ENCODE assay signal across 16 cellular contexts in genomic region chr3:5212625-5213573, GRCh38. TPM values are rescaled to one million over a fixed set of nuclear protein-coding genes. Genes with fewer than 3 reads are reported as not detected.
DNase-seq lines count a peak whose midpoint lies in the region; ATAC-seq and TF ChIP-seq lines count a peak whose summit lies in the region.
"Had no signal": no experiment of that assay in that cellular context is flagged by ENCODE, and none has a peak within 500 bp of the region (broad histone marks: within the 10 kb centered on the region; RNA-seq: fewer than 3 reads in every experiment).

No MANE protein-coding gene starts in this region.

- no peaks in the 10 kb centered on the region for H3K27me3 Mint-ChIP-seq in activated naive CD4-positive, alpha-beta T cell treated with anti-CD3 and anti-CD28 coated beads for 36 hours (ENCODE audit: low read depth)
- no peaks in the 10 kb centered on the region for H3K27me3 Mint-ChIP-seq in stimulated activated naive CD8-positive, alpha-beta T cell treated with anti-CD3 and anti-CD28 coated beads, Interleukin-15, Interleukin-2, amounts not matched to agents 100 ng/mL and 50 ng/mL, for 24 hours

- ATAC-seq in PC-3, result peak; percentile 44; the same call in 1 of the 2 replicates
- ATAC-seq in esophagus mucosa, result peak; percentile 65
- ATAC-seq in GM19035 (IDR thresholded peaks at IDR 0.05; ENCODE audit: unreplicated experiment), result no peak
- ATAC-seq: body of pancreas had no signal

- H3K9me3 ChIP-seq in PC-3 (ENCODE audit: low read length), result no peaks in the 10 kb centered on the region
- H3K9me3 ChIP-seq: body of pancreas, gastrocnemius medialis, thoracic aorta had no signal

- no peaks in the 10 kb centered on the region for H3K9me2 ChIP-seq in PC-3 (replicated peaks; ENCODE audit: low read length)

- peaks cover 85% of the 10 kb centered on the region for H3K36me3 Mint-ChIP-seq in activated naive CD4-positive, alpha-beta T cell treated with anti-CD3 and anti-CD28 coated beads for 36 hours (ENCODE audit: low read depth)
- H3K36me3 Mint-ChIP-seq in stimulated activated naive CD8-positive, alpha-beta T cell treated with anti-CD3 and anti-CD28 coated beads, Interleukin-15, Interleukin-2, amounts not matched to agents 100 ng/mL and 50 ng/mL, for 24 hours (ENCODE audit: low read depth), result peaks cover 94% of the 10 kb centered on the region

- H3K4me1 Mint-ChIP-seq in activated naive CD4-positive, alpha-beta T cell treated with anti-CD3 and anti-CD28 coated beads for 36 hours (ENCODE audit: low read depth), result peaks cover 4% of the 10 kb centered on the region
- peaks cover 14% of the 10 kb centered on the region for H3K4me1 Mint-ChIP-seq in stimulated activated naive CD8-positive, alpha-beta T cell treated with anti-CD3 and anti-CD28 coated beads, Interleukin-15, Interleukin-2, amounts not matched to agents 100 ng/mL and 50 ng/mL, for 24 hours (ENCODE audit: low read depth)

- H3K4me1 ChIP-seq in PC-3 (ENCODE audit: insufficient read depth, low read length), result peaks cover 9% of the 10 kb centered on the region; the same call in 1 of the 2 replicates
- H3K4me1 ChIP-seq: body of pancreas, gastrocnemius medialis had no signal

- no peak overlapping the region for H3K9ac ChIP-seq in PC-3 (ENCODE audit: low read length)

- BruUV-seq in PC-3 (replicated peaks; lab: Mats Ljungman, UMichigan), result no TSS peak

- in situ Hi-C loops in KBM-7 (cut with MboI; ENCODE audit: low pct_unique_long_range_greater_than_20kb, low sequenced_read_pairs), result no loop called here

- H3K27ac ChIP-seq in PC-3 (ENCODE audit: low read length), result no peak overlapping the region
- H3K27ac ChIP-seq: body of pancreas, gastrocnemius medialis, thoracic aorta had no signal

- no peaks in the 10 kb centered on the region for H3K9me3 Mint-ChIP-seq in activated naive CD4-positive, alpha-beta T cell treated with anti-CD3 and anti-CD28 coated beads for 36 hours
- H3K9me3 Mint-ChIP-seq in stimulated activated naive CD8-positive, alpha-beta T cell treated with anti-CD3 and anti-CD28 coated beads, Interleukin-15, Interleukin-2, amounts not matched to agents 100 ng/mL and 50 ng/mL, for 24 hours, result no peaks in the 10 kb centered on the region
- H3K9me3 Mint-ChIP-seq: activated T-cell treated with anti-CD3 and anti-CD28 coated beads, Interleukin-2, amount 50 U/mL, for 4 hours; HFFc6 had no signal

- DNase-seq in activated naive CD4-positive, alpha-beta T cell treated with anti-CD3 and anti-CD28 coated beads for 36 hours, result no peak
- no peak for DNase-seq in activated naive CD4-positive, alpha-beta T cell treated with Interleukin-2 at 50 U/mL for 16 hours
- DNase-seq in PC-3, result peak; percentile 17
- DNase-seq in RKO (ENCODE audit: low spot score), result no peak
- no peak for DNase-seq in KBM-7
- DNase-seq: activated T-cell treated with anti-CD3 and anti-CD28 coated beads, Interleukin-2, amount 50 U/mL, for 4 hours; body of pancreas; effector memory CD4-positive, alpha-beta T cell; gastrocnemius medialis; HFFc6; kidney had no signal

- H3K4me3 Mint-ChIP-seq in activated naive CD4-positive, alpha-beta T cell treated with anti-CD3 and anti-CD28 coated beads for 36 hours, result no peak overlapping the region
- no peak overlapping the region for H3K4me3 Mint-ChIP-seq in stimulated activated naive CD8-positive, alpha-beta T cell treated with anti-CD3 and anti-CD28 coated beads, Interleukin-15, Interleukin-2, amounts not matched to agents 100 ng/mL and 50 ng/mL, for 24 hours
- H3K4me3 Mint-ChIP-seq: activated T-cell treated with anti-CD3 and anti-CD28 coated beads, Interleukin-2, amount 50 U/mL, for 4 hours; HFFc6 had no signal

- H3K27me3 ChIP-seq in PC-3 (ENCODE audit: low read length), result no peaks in the 10 kb centered on the region
- H3K27me3 ChIP-seq: body of pancreas, gastrocnemius medialis had no signal

- no peaks in the 10 kb centered on the region for H3K79me2 ChIP-seq in PC-3 (ENCODE audit: low read length)

- intact Hi-C loops in activated naive CD4-positive, alpha-beta T cell treated with anti-CD3 and anti-CD28 coated beads for 36 hours (cut with micrococcal nuclease), result no loop called here
- intact Hi-C loops in PC-3 (cut with micrococcal nuclease), result no loop called here

- H2AFZ ChIP-seq in PC-3 (ENCODE audit: low read length), result no peak overlapping the region

- POLR2A ChIA-PET in PC-3 (lab: Charles Lee; ENCODE audit: unreplicated experiment), result no interaction called here

- CTCF ChIA-PET in activated naive CD4-positive, alpha-beta T cell treated with anti-CD3 and anti-CD28 coated beads for 36 hours (lab: Charles Lee), result interaction anchor here (0.5 to 0.9 kb wide), 2 partner anchors 12 to 136 kb away, joined by 3 to 5 read pairs; no protein-coding TSS in a partner anchor
- CTCF ChIA-PET in PC-3 (lab: Charles Lee), result no interaction called here

- no peaks in the 10 kb centered on the region for H3F3A ChIP-seq in PC-3 (ENCODE audit: low read length, unreplicated experiment)

- peaks cover 62% of the 10 kb centered on the region for H3K36me3 ChIP-seq in PC-3 (ENCODE audit: low read depth, low read length)

- H3K27ac Mint-ChIP-seq in activated naive CD4-positive, alpha-beta T cell treated with anti-CD3 and anti-CD28 coated beads for 36 hours, result peak overlapping the region; percentile 34
- H3K27ac Mint-ChIP-seq in stimulated activated naive CD8-positive, alpha-beta T cell treated with anti-CD3 and anti-CD28 coated beads, Interleukin-15, Interleukin-2, amounts not matched to agents 100 ng/mL and 50 ng/mL, for 24 hours, result peak overlapping the region; percentile 71
- H3K27ac Mint-ChIP-seq: HFFc6 had no signal

- H3K4me3 ChIP-seq in PC-3 (ENCODE audit: low read length), result no peak overlapping the region
- H3K4me3 ChIP-seq: body of pancreas, gastrocnemius medialis, smooth muscle cell, thoracic aorta had no signal

- no peak overlapping the region for H3K4me2 ChIP-seq in PC-3 (ENCODE audit: low read length)
- H3K4me2 ChIP-seq: smooth muscle cell had no signal

- H4K20me1 ChIP-seq in PC-3 (ENCODE audit: low read length), result no peaks in the 10 kb centered on the region

- TF ChIP-seq CTCF in PC-3 (conservative IDR thresholded peaks at IDR 0.05; ENCODE audit: low read depth, low read length), result no peak

RNA-seq across cellular contexts. Expression of gene EDEM1, which starts 25.4 kb away (rescaled TPM):
- 100 to 1,000 TPM; 137 to 138 TPM for total RNA-seq in activated naive CD4-positive, alpha-beta T cell treated with anti-CD3 and anti-CD28 coated beads for 36 hours
- total RNA-seq in PC-3 (2014; rRNA removed), result 39.4 and 49.6 TPM in 2 replicates
- total RNA-seq in esophagus mucosa, result 37.3 TPM
